Comparison of ENCODE assay signal across 1 cellular context in genomic region chr7:13990984-13991790, GRCh38.
TF ChIP-seq lines count a peak whose summit lies in the region.

No MANE protein-coding gene starts in this region.

TF ChIP-seq in SK-N-SH, 30 proteins besides CTCF, POLR2A, EP300 and RAD21 (continued from another document):
- TF ChIP-seq REST (IDR thresholded peaks at IDR 0.05; ENCODE audit: low read depth, low read length) (no peak), MAX (IDR thresholded peaks at IDR 0.05; ENCODE audit: low read depth) (peak; percentile 93), FOSL2 (IDR thresholded peaks at IDR 0.05; ENCODE audit: borderline replicate concordance, low read depth) (no peak), USF1 (IDR thresholded peaks at IDR 0.05; ENCODE audit: borderline replicate concordance, low read depth) (peak; percentile 95), FOXJ3 (CRISPR knock-in tag; IDR thresholded peaks at IDR 0.05) (no peak), SMC3 (IDR thresholded peaks at IDR 0.05; ENCODE audit: low read depth, low read length) (0 out of 2 replicates have a peak, but pooled peaks have one; percentile 0), ZBTB33 (IDR thresholded peaks at IDR 0.05; ENCODE audit: borderline replicate concordance, low read depth) (no peak), PBX3 (IDR thresholded peaks at IDR 0.05) (peak; percentile 32; the same call in 1 of the 2 replicates)
TF ChIP-seq in SK-N-SH: peak in this region for 20.
